In the genomic region with DNA sequence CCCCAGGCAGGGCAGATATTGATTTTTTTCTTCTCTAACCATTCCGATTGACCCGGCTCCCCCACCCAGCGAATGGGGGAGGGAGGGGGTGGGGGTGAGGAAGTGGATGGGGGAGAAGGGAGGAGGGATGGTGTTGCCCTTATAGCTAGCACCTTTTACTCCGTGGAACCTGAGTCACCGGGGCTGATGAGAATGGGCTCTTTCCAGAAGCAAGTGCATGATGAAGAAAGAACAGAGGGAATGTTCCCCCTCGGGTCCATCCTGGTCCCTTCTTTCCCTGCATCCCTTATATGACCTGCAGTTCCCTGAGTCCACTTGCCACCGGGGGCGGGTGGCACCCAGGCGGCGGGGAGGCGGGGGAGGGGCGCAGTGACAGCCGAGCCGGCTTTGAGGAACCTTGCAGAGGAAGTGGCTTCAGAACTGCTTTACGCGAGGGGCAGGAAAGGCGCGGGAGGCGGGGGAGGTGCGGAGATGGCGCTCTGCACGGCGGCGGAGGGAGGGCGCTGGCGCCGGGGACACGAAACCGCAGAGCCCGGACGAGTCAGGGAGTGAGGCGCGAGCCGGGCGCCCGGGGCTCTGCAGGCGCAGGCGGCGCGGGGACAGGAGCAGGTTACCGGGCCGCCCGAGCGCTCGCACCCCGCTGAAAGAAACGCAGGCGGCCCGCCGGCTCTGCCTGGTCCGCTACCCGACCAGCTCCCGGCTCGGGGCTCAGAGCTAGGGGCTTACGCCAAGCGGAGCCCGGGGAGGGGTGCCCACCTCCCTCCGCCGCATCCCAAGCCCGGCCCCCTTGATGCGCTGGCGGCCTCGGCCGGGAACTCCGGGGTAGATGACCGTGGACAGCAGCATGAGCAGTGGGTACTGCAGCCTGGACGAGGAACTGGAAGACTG, we compare ENCODE assay signal across 8 cellular contexts. TPM values are rescaled to one million over a fixed set of nuclear protein-coding genes. Genes with fewer than 3 reads are reported as not detected.
DNase-seq lines count a peak whose midpoint lies in the region; ATAC-seq and TF ChIP-seq lines count a peak whose summit lies in the region.

No MANE protein-coding gene starts in this region.

- intact Hi-C loops in right cardiac atrium (cut with DNase I) = no loop called here
- intact Hi-C loops in vagina (cut with DNase I) = loop anchor here (1.0 kb wide), 1 partner anchor 14 kb away; no protein-coding TSS in a partner anchor

- DNase-seq in DMS53 (lab: John Stamatoyannopoulos, UW) (peak; percentile 88), MG63 (peak; percentile 67), T follicular helper cell (ENCODE audit: low read depth) (peak; percentile 75), right cardiac atrium (peak; percentile 77 to 94 (median 93)), putamen (ENCODE audit: low spot score) (peak; percentile 34), vagina (ENCODE audit: extremely low spot score in 2 of 2) (no peak)
- DNase-seq in activated naive CD8-positive, alpha-beta T cell treated with anti-CD3 and anti-CD28 coated beads, Interleukin-2, amount 50 U/mL, for 24 hours = peak; percentile 92

- H3K27ac Mint-ChIP-seq in activated naive CD8-positive, alpha-beta T cell treated with anti-CD3 and anti-CD28 coated beads, Interleukin-2, amount 50 U/mL, for 24 hours = peak overlapping the region; percentile 100

- H3K27ac ChIP-seq in right cardiac atrium (ENCODE audit: low read length) = peak overlapping the region; percentile 73
- H3K27ac ChIP-seq in vagina = peak overlapping the region; percentile 57

- ATAC-seq in GM21786 (IDR thresholded peaks at IDR 0.05; ENCODE audit: unreplicated experiment) (peak; percentile 48), right cardiac atrium (peak; percentile 79 to 84)
- peak; percentile 55 for ATAC-seq in activated naive CD8-positive, alpha-beta T cell treated with anti-CD3 and anti-CD28 coated beads, Interleukin-2, amount 50 U/mL, for 24 hours

- peak overlapping the region; percentile 88 for H3K4me3 Mint-ChIP-seq in activated naive CD8-positive, alpha-beta T cell treated with anti-CD3 and anti-CD28 coated beads, Interleukin-2, amount 50 U/mL, for 24 hours

- H3K9me3 ChIP-seq in MG63 (no peaks in the 10 kb centered on the region), right cardiac atrium (ENCODE audit: control insufficient read depth, low read length) (no peaks in the 10 kb centered on the region), vagina (no peaks in the 10 kb centered on the region)

- peaks cover 45% of the 10 kb centered on the region for H3K36me3 Mint-ChIP-seq in activated naive CD8-positive, alpha-beta T cell treated with anti-CD3 and anti-CD28 coated beads, Interleukin-2, amount 50 U/mL, for 24 hours (ENCODE audit: low read depth)

- H3K27me3 Mint-ChIP-seq in activated naive CD8-positive, alpha-beta T cell treated with anti-CD3 and anti-CD28 coated beads, Interleukin-2, amount 50 U/mL, for 24 hours = no peaks in the 10 kb centered on the region

- TF ChIP-seq CTCF in vagina (IDR thresholded peaks at IDR 0.05) = no peak

- H3K4me3 ChIP-seq in MG63 = peak overlapping the region; percentile 50
- peak overlapping the region; percentile 75 for H3K4me3 ChIP-seq in right cardiac atrium (ENCODE audit: low read length)
- peak overlapping the region; percentile 53 to 55 for H3K4me3 ChIP-seq in vagina

- H3K9me3 Mint-ChIP-seq in activated naive CD8-positive, alpha-beta T cell treated with anti-CD3 and anti-CD28 coated beads, Interleukin-2, amount 50 U/mL, for 24 hours = no peaks in the 10 kb centered on the region

- 1% methylated on average over 67 of the region's 67 CpGs for WGBS in right cardiac atrium

- H3K36me3 ChIP-seq in MG63 (no peaks in the 10 kb centered on the region), vagina (no peaks in the 10 kb centered on the region)

- peaks cover 73% of the 10 kb centered on the region for H3K4me1 Mint-ChIP-seq in activated naive CD8-positive, alpha-beta T cell treated with anti-CD3 and anti-CD28 coated beads, Interleukin-2, amount 50 U/mL, for 24 hours

- H3K4me1 ChIP-seq in right cardiac atrium (ENCODE audit: control insufficient read depth, insufficient read depth, low read length) (peaks cover 11% of the 10 kb centered on the region), vagina (peaks cover 46% of the 10 kb centered on the region)

- H3K27me3 ChIP-seq in MG63 = no peaks in the 10 kb centered on the region
- H3K27me3 ChIP-seq in right cardiac atrium (ENCODE audit: control insufficient read depth, insufficient read depth) = no peaks in the 10 kb centered on the region
- no peaks in the 10 kb centered on the region for H3K27me3 ChIP-seq in vagina

- TF ChIP-seq POLR2A in vagina (IDR thresholded peaks at IDR 0.05) = no peak

RNA-seq across cellular contexts. Expression of gene RASSF5, which starts 49.7 kb away (rescaled TPM):
- 0.12 and 1.3 TPM in 2 replicates for total RNA-seq in MG63 (2014; rRNA removed; shearing (Covaris generic); ENCODE audit: low replicate concordance)
- total RNA-seq in right cardiac atrium = 10 to 100 TPM; 17.4 to 29.0 (median 22.0) TPM
- polyA plus RNA-seq in right cardiac atrium = 9.3 TPM
- 28.5 TPM for total RNA-seq in vagina

RNA-seq across cellular contexts. Expression of gene EIF2D, which starts 55.3 kb away (rescaled TPM):
- total RNA-seq in MG63 (2014; rRNA removed; shearing (Covaris generic); ENCODE audit: low replicate concordance) = 72.1 and 75.8 TPM in 2 replicates
- 10 to 100 TPM; 24.6 to 28.0 (median 25.8) TPM for total RNA-seq in right cardiac atrium
- 23.0 TPM for polyA plus RNA-seq in right cardiac atrium
- 48.9 TPM for total RNA-seq in vagina

Comparison
In these comparisons a context has a peak if more than half of its experiments do, and no peak if none do; other contexts are left out.
1. DNase-seq: peak in DMS53 (single experiment), MG63 (single experiment), T follicular helper cell (single experiment), activated naive CD8-positive, alpha-beta T cell treated with anti-CD3 and anti-CD28 coated beads, Interleukin-2, amount 50 U/mL, for 24 hours (single experiment), right cardiac atrium (3 of 3) and putamen (single experiment); none in vagina (0 of 2).
2. Peak in every context shown above with its lines, with median percentiles within 50 percentile points of each other: ATAC-seq and H3K4me3 ChIP-seq.